8 cellular contexts compared by ENCODE assay signal in genomic region chr19:12668937-12669271, GRCh38. TPM values are rescaled to one million over a fixed set of nuclear protein-coding genes. Genes with fewer than 3 reads are reported as not detected.
DNase-seq lines count a peak whose midpoint lies in the region; ATAC-seq and TF ChIP-seq lines count a peak whose summit lies in the region.

No MANE protein-coding gene starts in this region.

- no peak for ATAC-seq in HG03097 (IDR thresholded peaks at IDR 0.05; ENCODE audit: low FRiP score, unreplicated experiment)

- peaks cover 43% of the 10 kb centered on the region for H3K36me3 Mint-ChIP-seq in activated T-helper 2 cell treated with anti-CD3 and anti-CD28 coated beads, Interferon-gamma antibody, Interleukin-2, Interleukin-4, amounts not matched to agents 10 μg/mL and 5 μg/mL and 100 μg/mL, durations not matched to agents 14 hours and 24 hours and 36 hours (ENCODE audit: low read depth)
- peaks cover 4% of the 10 kb centered on the region for H3K36me3 Mint-ChIP-seq in neural crest cell (ENCODE audit: low read depth)

- peaks cover 38% of the 10 kb centered on the region for H3K4me1 ChIP-seq in OCI-LY3 (ENCODE audit: low read length)

- H3K36me3 ChIP-seq in OCI-LY3 (replicated peaks; ENCODE audit: low read depth, low read length), result peaks cover 16% of the 10 kb centered on the region

- no peaks in the 10 kb centered on the region for H4K20me1 ChIP-seq in OCI-LY3 (ENCODE audit: insufficient read depth, low read length)

- H3K27ac ChIP-seq in OCI-LY3 (ENCODE audit: low read length) (peak overlapping the region; percentile 74), temporal lobe (ENCODE audit: low read depth, low read length) (peak overlapping the region; percentile 86)

- H2AFZ ChIP-seq in OCI-LY3 (ENCODE audit: low read depth, low read length), result no peak overlapping the region; the same call in 1 of the 2 replicates

- H3K9me3 Mint-ChIP-seq in activated T-helper 2 cell treated with anti-CD3 and anti-CD28 coated beads, Interferon-gamma antibody, Interleukin-2, Interleukin-4, amounts not matched to agents 10 μg/mL and 5 μg/mL and 100 μg/mL, durations not matched to agents 14 hours and 24 hours and 36 hours, result no peaks in the 10 kb centered on the region
- H3K9me3 Mint-ChIP-seq in neural crest cell, result no peaks in the 10 kb centered on the region

- peak overlapping the region; percentile 100 for H3K27ac Mint-ChIP-seq in activated T-helper 2 cell treated with anti-CD3 and anti-CD28 coated beads, Interferon-gamma antibody, Interleukin-2, Interleukin-4, amounts not matched to agents 10 μg/mL and 5 μg/mL and 100 μg/mL, durations not matched to agents 14 hours and 24 hours and 36 hours
- peak overlapping the region; percentile 100 for H3K27ac Mint-ChIP-seq in neural crest cell (ENCODE audit: unreplicated experiment)

- DNase-seq in GM13976 (ENCODE audit: low spot score), result peak; percentile 67
- DNase-seq in activated T-helper 2 cell treated with anti-CD3 and anti-CD28 coated beads, Interferon-gamma antibody, Interleukin-2, Interleukin-4, amounts not matched to agents 10 μg/mL and 5 μg/mL and 100 μg/mL, durations not matched to agents 14 hours and 24 hours and 36 hours (ENCODE audit: low spot score), result peak; percentile 65
- peak; percentile 60 for DNase-seq in fibroblast of peridontal ligament (ENCODE audit: extremely low read depth)
- no peak for DNase-seq in neural crest cell (ENCODE audit: low read depth, low spot score)
- DNase-seq in DMS79 (lab: John Stamatoyannopoulos, UW), result no peak

- H3K4me3 Mint-ChIP-seq in activated T-helper 2 cell treated with anti-CD3 and anti-CD28 coated beads, Interferon-gamma antibody, Interleukin-2, Interleukin-4, amounts not matched to agents 10 μg/mL and 5 μg/mL and 100 μg/mL, durations not matched to agents 14 hours and 24 hours and 36 hours (ENCODE audit: low read depth), result peak overlapping the region; percentile 93
- peak overlapping the region; percentile 98 for H3K4me3 Mint-ChIP-seq in neural crest cell

- intact Hi-C loops in activated T-helper 2 cell treated with anti-CD3 and anti-CD28 coated beads, Interferon-gamma antibody, Interleukin-2, Interleukin-4, amounts not matched to agents 10 μg/mL and 5 μg/mL and 100 μg/mL, durations not matched to agents 14 hours and 24 hours and 36 hours (cut with micrococcal nuclease), result loop anchor here (1.0 kb wide), 4 partner anchors 12 to 118 kb away; partner anchors contain the start of genes DHPS, ZNF490, ZNF564 and ZNF791

- peak overlapping the region; percentile 96 for H3K4me2 ChIP-seq in OCI-LY3 (ENCODE audit: low read length)

- peaks cover 65% of the 10 kb centered on the region for H3K79me2 ChIP-seq in OCI-LY3 (ENCODE audit: low read length)

- H3K9ac ChIP-seq in OCI-LY3 (ENCODE audit: low read length), result peak overlapping the region; percentile 88

- no peaks in the 10 kb centered on the region for H3K9me3 ChIP-seq in OCI-LY3 (ENCODE audit: insufficient read depth, low read length)

- TF ChIP-seq CTCF in GM13976 (IDR thresholded peaks at IDR 0.05; ENCODE audit: borderline replicate concordance, control extremely low read depth, extremely low read depth, insufficient read depth, missing control alignments), result no peak
- TF ChIP-seq CTCF in OCI-LY3 (IDR thresholded peaks at IDR 0.05; ENCODE audit: low read depth, low read length), result no peak
- TF ChIP-seq CTCF in neural crest cell (conservative IDR thresholded peaks at IDR 0.05), result no peak

- peaks cover 40% of the 10 kb centered on the region for H3K4me1 Mint-ChIP-seq in activated T-helper 2 cell treated with anti-CD3 and anti-CD28 coated beads, Interferon-gamma antibody, Interleukin-2, Interleukin-4, amounts not matched to agents 10 μg/mL and 5 μg/mL and 100 μg/mL, durations not matched to agents 14 hours and 24 hours and 36 hours (ENCODE audit: low read depth)
- peaks cover 50% of the 10 kb centered on the region for H3K4me1 Mint-ChIP-seq in neural crest cell

- H3K27me3 Mint-ChIP-seq in activated T-helper 2 cell treated with anti-CD3 and anti-CD28 coated beads, Interferon-gamma antibody, Interleukin-2, Interleukin-4, amounts not matched to agents 10 μg/mL and 5 μg/mL and 100 μg/mL, durations not matched to agents 14 hours and 24 hours and 36 hours (ENCODE audit: low read depth), result no peaks in the 10 kb centered on the region
- peaks cover 3% of the 10 kb centered on the region for H3K27me3 Mint-ChIP-seq in neural crest cell (ENCODE audit: low read depth)

- H3K27me3 ChIP-seq in OCI-LY3 (ENCODE audit: low read depth, low read length), result no peaks in the 10 kb centered on the region

- H3K4me3 ChIP-seq in OCI-LY3 (ENCODE audit: low read length), result peak overlapping the region; percentile 88

- in situ Hi-C loops in GM13976 (cut with MboI; ENCODE audit: low sequenced_read_pairs, unreplicated experiment), result no loop called here

RNA-seq across cellular contexts. Expression of gene WDR83, which starts 2.3 kb away (rescaled TPM):
- 23.1 and 23.7 TPM in 2 replicates for total RNA-seq in activated T-helper 2 cell treated with anti-CD3 and anti-CD28 coated beads, Interferon-gamma antibody, Interleukin-2, Interleukin-4, amounts not matched to agents 10 μg/mL and 5 μg/mL and 100 μg/mL, durations not matched to agents 14 hours and 24 hours and 36 hours
- 19.0 and 19.9 TPM in 2 replicates for total RNA-seq in neural crest cell
- total RNA-seq in temporal lobe, result 9.1 TPM

RNA-seq across cellular contexts. Expression of gene MAN2B1, which starts 2.4 kb away (rescaled TPM):
- total RNA-seq in activated T-helper 2 cell treated with anti-CD3 and anti-CD28 coated beads, Interferon-gamma antibody, Interleukin-2, Interleukin-4, amounts not matched to agents 10 μg/mL and 5 μg/mL and 100 μg/mL, durations not matched to agents 14 hours and 24 hours and 36 hours, result 133 and 147 TPM in 2 replicates
- 99.8 and 103 TPM in 2 replicates for total RNA-seq in neural crest cell
- 11.8 TPM for total RNA-seq in temporal lobe

RNA-seq across cellular contexts. Expression of gene DHPS, which starts 12.8 kb away (rescaled TPM):
- 122 and 134 TPM in 2 replicates for total RNA-seq in activated T-helper 2 cell treated with anti-CD3 and anti-CD28 coated beads, Interferon-gamma antibody, Interleukin-2, Interleukin-4, amounts not matched to agents 10 μg/mL and 5 μg/mL and 100 μg/mL, durations not matched to agents 14 hours and 24 hours and 36 hours
- 98.8 and 106 TPM in 2 replicates for total RNA-seq in neural crest cell
- 72.8 TPM for total RNA-seq in temporal lobe

RNA-seq across cellular contexts. Expression of gene GNG14, which starts 18.9 kb away (rescaled TPM):
- not detected in 2 replicates for total RNA-seq in activated T-helper 2 cell treated with anti-CD3 and anti-CD28 coated beads, Interferon-gamma antibody, Interleukin-2, Interleukin-4, amounts not matched to agents 10 μg/mL and 5 μg/mL and 100 μg/mL, durations not matched to agents 14 hours and 24 hours and 36 hours
- total RNA-seq in neural crest cell (not detected in 2 replicates), temporal lobe (not detected)

RNA-seq across cellular contexts. Expression of gene FBXW9, which starts 27.5 kb away (rescaled TPM):
- total RNA-seq in activated T-helper 2 cell treated with anti-CD3 and anti-CD28 coated beads, Interferon-gamma antibody, Interleukin-2, Interleukin-4, amounts not matched to agents 10 μg/mL and 5 μg/mL and 100 μg/mL, durations not matched to agents 14 hours and 24 hours and 36 hours, result 8.8 and 9.4 TPM in 2 replicates
- total RNA-seq in neural crest cell (15.9 and 16.0 TPM in 2 replicates), temporal lobe (7.4 TPM)

Comparison
In these comparisons a context has a peak if more than half of its experiments do, and no peak if none do; other contexts are left out.
1. DNase-seq: peak in GM13976 (single experiment), activated T-helper 2 cell treated with anti-CD3 and anti-CD28 coated beads, Interferon-gamma antibody, Interleukin-2, Interleukin-4, amounts not matched to agents 10 μg/mL and 5 μg/mL and 100 μg/mL, durations not matched to agents 14 hours and 24 hours and 36 hours (single experiment) and fibroblast of peridontal ligament (single experiment); none in neural crest cell (single experiment) and DMS79 (single experiment).